In the genomic region with DNA sequence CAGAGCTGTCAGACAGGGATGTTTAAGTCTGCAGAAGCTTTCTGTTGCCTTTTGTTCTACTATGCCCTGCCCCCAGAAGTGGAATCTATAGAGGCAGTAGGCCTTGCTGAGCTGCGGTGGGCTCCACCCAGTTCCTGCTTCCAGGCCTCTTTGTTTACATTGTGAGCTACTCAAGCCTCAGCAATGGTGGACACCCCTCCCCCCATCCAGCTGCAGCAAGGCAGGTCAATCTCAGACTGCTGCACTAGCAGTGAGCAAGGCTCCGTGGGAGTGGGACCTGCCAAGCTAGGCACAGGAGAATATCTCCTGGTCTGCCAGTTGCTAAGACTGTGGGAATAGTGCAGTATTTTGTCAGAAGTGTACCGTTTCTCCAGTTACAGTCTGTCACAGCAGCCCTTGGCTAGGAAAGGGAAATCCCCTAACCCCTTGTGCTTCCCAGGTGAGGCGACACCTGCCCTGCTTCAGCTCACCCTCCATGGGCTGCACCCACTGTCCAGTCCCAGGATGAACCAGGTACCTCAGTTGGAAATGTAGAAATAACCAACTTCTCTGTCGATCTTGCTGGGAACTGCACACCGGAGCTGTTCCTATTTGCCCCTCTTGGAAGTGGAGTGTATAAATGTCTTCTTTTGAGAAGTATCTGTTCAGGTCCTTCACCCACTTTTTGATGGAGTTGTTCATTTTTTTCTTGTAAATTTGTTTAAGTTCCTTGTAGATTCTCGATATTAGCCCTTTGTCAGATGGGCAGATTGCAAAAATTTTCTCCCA, we compare ENCODE assay signal across 8 cellular contexts.
DNase-seq lines count a peak whose midpoint lies in the region; ATAC-seq, FAIRE-seq and TF ChIP-seq lines count a peak whose summit lies in the region.

No MANE protein-coding gene starts in this region.

- H3K4me2 ChIP-seq in astrocyte (ENCODE audit: low read length), result peak overlapping the region; percentile 57

- H3K79me2 ChIP-seq in astrocyte (ENCODE audit: insufficient read depth, low read length), result no peaks in the 10 kb centered on the region

- DNase-seq in HCEC 1CT, result peak; percentile 76
- DNase-seq in NCI-H748 treated with DMSO at 0.1 percent for 48 hours (lab: John Stamatoyannopoulos, UW), result peak; percentile 48
- peak; percentile 77 for DNase-seq in astrocyte (ENCODE audit: low read depth)
- DNase-seq in naive B cell, result no peak
- DNase-seq in HuH-7 (ENCODE audit: low spot score), result no peak
- DNase-seq in psoas muscle, result no peak

- 77% methylated on average over 7 of the region's 7 CpGs for WGBS in psoas muscle, 3 donors

- H3K4me3 ChIP-seq in astrocyte (ENCODE audit: insufficient read depth, low read depth, low read length), result no peak overlapping the region
- no peak overlapping the region for H3K4me3 ChIP-seq in psoas muscle

- FAIRE-seq in astrocyte (lab: Jason Lieb, UNC), result no peak

- H2AFZ ChIP-seq in astrocyte (ENCODE audit: low read depth, low read length), result peak overlapping the region; percentile 50

- no peaks in the 10 kb centered on the region for H4K20me1 ChIP-seq in astrocyte (ENCODE audit: insufficient read depth, low read length)

- H3K36me3 Mint-ChIP-seq in astrocyte (ENCODE audit: low read depth, unreplicated experiment) (no peaks in the 10 kb centered on the region), naive B cell (peaks cover 16 to 31% of the 10 kb centered on the region in 2 donors)

- intact Hi-C loops in psoas muscle (cut with DNase I), result no loop called here

- H3K27me3 ChIP-seq in astrocyte (ENCODE audit: insufficient read depth, low read length) (no peaks in the 10 kb centered on the region), psoas muscle (ENCODE audit: insufficient read depth in 3 of 3, low read length in 2 of 3) (no peaks in the 10 kb centered on the region)

- H3K27ac Mint-ChIP-seq in astrocyte (ENCODE audit: unreplicated experiment), result peak overlapping the region; percentile 28
- H3K27ac Mint-ChIP-seq in naive B cell, result peak overlapping the region in 2 of 6 donors; percentile 53 to 89

- H3K27ac ChIP-seq in astrocyte (ENCODE audit: low read depth, low read length) (no peak overlapping the region), psoas muscle (no peak overlapping the region)

- H3K36me3 ChIP-seq in astrocyte (ENCODE audit: insufficient read depth, low read length), result no peaks in the 10 kb centered on the region
- H3K36me3 ChIP-seq in psoas muscle (ENCODE audit: insufficient read depth in 1 of 2, low read depth in 1 of 2), result no peaks in the 10 kb centered on the region

- TF ChIP-seq CTCF in astrocyte (IDR thresholded peaks at IDR 0.05; ENCODE audit: insufficient read depth, low read depth, low read length) (no peak), psoas muscle (IDR thresholded peaks at IDR 0.05) (no peak)

- H3K9ac ChIP-seq in astrocyte (ENCODE audit: low read length), result no peak overlapping the region

- ATAC-seq in naive B cell (ENCODE audit: low read depth in 2 of 2), result no peak
- no peak for ATAC-seq in GM19023 (IDR thresholded peaks at IDR 0.05; ENCODE audit: unreplicated experiment)
- ATAC-seq in psoas muscle, result no peak
- no peak for ATAC-seq in GM21423 (IDR thresholded peaks at IDR 0.05; ENCODE audit: unreplicated experiment)

- peaks cover 4% of the 10 kb centered on the region for H3K9me3 ChIP-seq in astrocyte (ENCODE audit: insufficient read depth, low read depth, low read length)
- peaks cover 13% of the 10 kb centered on the region for H3K9me3 ChIP-seq in psoas muscle

- H3K4me3 Mint-ChIP-seq in astrocyte (ENCODE audit: unreplicated experiment), result no peak overlapping the region
- peak overlapping the region in 7 of 8 donors; percentile 9 to 61 (median 26) for H3K4me3 Mint-ChIP-seq in naive B cell

- H3K4me1 Mint-ChIP-seq in astrocyte (ENCODE audit: low read depth, unreplicated experiment) (peaks cover 11% of the 10 kb centered on the region), naive B cell (peaks cover 23 to 47% (median 29%) of the 10 kb centered on the region in 3 donors)

- H3K27me3 Mint-ChIP-seq in astrocyte (ENCODE audit: low read depth, unreplicated experiment) (no peaks in the 10 kb centered on the region), naive B cell (no peaks in the 10 kb centered on the region)

- peaks cover 33% of the 10 kb centered on the region for H3K9me3 Mint-ChIP-seq in astrocyte (ENCODE audit: unreplicated experiment)
- peaks cover 11 to 40% (median 35%) of the 10 kb centered on the region in 7 donors for H3K9me3 Mint-ChIP-seq in naive B cell

- peaks cover 8% of the 10 kb centered on the region for H3K4me1 ChIP-seq in astrocyte (ENCODE audit: insufficient read depth, low read length)
- H3K4me1 ChIP-seq in psoas muscle, result no peaks in the 10 kb centered on the region

Comparison
In these comparisons a context has a peak if more than half of its experiments do, and no peak if none do; other contexts are left out.
1. DNase-seq: peak in HCEC 1CT (single experiment), NCI-H748 treated with DMSO at 0.1 percent for 48 hours (single experiment) and astrocyte (single experiment); none in naive B cell (single experiment), HuH-7 (single experiment) and psoas muscle (0 of 2).